27 cellular contexts compared by ENCODE assay signal in the genomic region with DNA sequence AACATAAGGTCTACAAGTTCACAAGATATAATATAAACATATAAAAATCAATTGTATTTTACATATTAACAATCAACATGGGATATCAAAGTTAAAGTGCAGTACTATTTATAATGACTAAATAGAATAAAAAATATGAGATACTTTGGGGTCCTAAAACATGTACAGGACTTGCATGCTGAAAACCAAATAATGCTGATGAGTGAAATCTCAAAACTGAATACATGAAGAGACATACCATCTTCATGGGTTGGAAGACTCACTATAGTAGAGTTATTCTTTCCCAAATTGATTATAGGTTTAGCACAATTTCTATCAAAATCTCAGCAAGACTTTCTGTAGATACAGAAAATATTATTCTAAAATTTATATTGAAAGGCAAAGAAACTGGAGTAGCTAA.
"Had no signal": no experiment of that assay in that cellular context is flagged by ENCODE, and none has a peak within 500 bp of the region (broad histone marks: within the 10 kb centered on the region; RNA-seq: fewer than 3 reads in every experiment).

No MANE protein-coding gene starts in this region.

- H3K4me1 ChIP-seq: stomach, suprapubic skin, testis, thyroid gland, tibial artery, tibial nerve, transverse colon, upper lobe of left lung, upper lobe of right lung, uterus, vagina had no signal

- H3K27ac ChIP-seq: stomach, suprapubic skin, testis, thoracic aorta, thyroid gland, tibial artery, tibial nerve, transverse colon, upper lobe of left lung, upper lobe of right lung, uterus, vagina had no signal

- H3K9me3 ChIP-seq: testis, thoracic aorta, thyroid gland, tibial artery, transverse colon, upper lobe of left lung, upper lobe of right lung, uterus, vagina had no signal

- H3K36me3 ChIP-seq: stomach, suprapubic skin, thoracic aorta, thyroid gland, tibial artery, tibial nerve, transverse colon, upper lobe of left lung, upper lobe of right lung, uterus, vagina had no signal

- H3K4me3 ChIP-seq: stomach, suprapubic skin, testis, thoracic aorta, thyroid gland, tibial artery, tibial nerve, transverse colon, upper lobe of left lung, upper lobe of right lung, uterus, vagina had no signal

- ATAC-seq: stimulated activated effector memory CD8-positive, alpha-beta T cell treated with anti-CD3 and anti-CD28 coated beads, Interleukin-12 subunit alpha, Interleukin-12 subunit beta, amount 100 ng/mL, for 72 hours; stimulated activated memory B cell treated with anti-CD40 and anti-IgM and Interleukin-4, amounts not matched to agents 10 μg/mL and 1 μg/mL and 100 μg/mL, for 72 hours; stimulated activated naive B cell treated with anti-CD40 and anti-IgM and Interleukin-4, amounts not matched to agents 10 μg/mL and 1 μg/mL and 100 μg/mL, for 72 hours; stimulated activated naive CD8-positive, alpha-beta T cell treated with anti-CD3 and anti-CD28 coated beads, Interleukin-15, amount 100 ng/mL, for 72 hours; stimulated activated naive CD8-positive, alpha-beta T cell treated with anti-CD3 and anti-CD28 coated beads, Interleukin-15, Interleukin-2, amounts not matched to agents 100 U/mL and 50 U/mL, for 24 hours; upper lobe of right lung had no signal

- FAIRE-seq: urothelium cell line had no signal

- DNase-seq: stimulated activated CD4-positive, alpha-beta T cell treated with anti-CD3 and anti-CD28 coated beads, Interleukin-2, amount 100 ng/mL, for 48 hours; stimulated activated CD4-positive, alpha-beta T cell treated with anti-CD3 and anti-CD28 coated beads, Interleukin-4, amount 100 ng/mL, for 1 hour; stimulated activated CD4-positive, alpha-beta T cell treated with anti-CD3 and anti-CD28 coated beads, Interleukin-4, amount 100 ng/mL, for 24 hours; stimulated activated CD4-positive, alpha-beta T cell treated with anti-CD3 and anti-CD28 coated beads, Interleukin-4, amount 100 ng/mL, for 4 hours; stimulated activated CD8-positive, alpha-beta memory T cell treated with anti-CD3 and anti-CD28 coated beads, Interleukin-4, amount 100 ng/mL, for 48 hours; stimulated activated naive B cell treated with anti-CD40 and anti-IgM and Interleukin-4, amounts not matched to agents 10 μg/mL and 1 μg/mL and 100 μg/mL, for 72 hours; stimulated activated naive CD4-positive, alpha-beta T cell; stimulated activated naive CD4-positive, alpha-beta T cell treated with Interleukin-2 at 50 U/mL for 16 hours; stimulated activated naive CD8-positive, alpha-beta T cell treated with anti-CD3 and anti-CD28 coated beads, Interleukin-15, amount 100 ng/mL, for 72 hours; stimulated activated naive CD8-positive, alpha-beta T cell treated with anti-CD3 and anti-CD28 coated beads, Interleukin-15, Interleukin-2, amounts not matched to agents 100 U/mL and 50 U/mL, for 24 hours; stomach; substantia nigra; testis; thyroid gland; tibial artery; transverse colon; trophoblast cell; upper lobe of left lung; upper lobe of right lung; uterus had no signal

- H3K27me3 ChIP-seq: stomach, suprapubic skin, testis, thyroid gland, tibial artery, tibial nerve, transverse colon, upper lobe of left lung, upper lobe of right lung, uterus, vagina had no signal
